In the genomic region with DNA sequence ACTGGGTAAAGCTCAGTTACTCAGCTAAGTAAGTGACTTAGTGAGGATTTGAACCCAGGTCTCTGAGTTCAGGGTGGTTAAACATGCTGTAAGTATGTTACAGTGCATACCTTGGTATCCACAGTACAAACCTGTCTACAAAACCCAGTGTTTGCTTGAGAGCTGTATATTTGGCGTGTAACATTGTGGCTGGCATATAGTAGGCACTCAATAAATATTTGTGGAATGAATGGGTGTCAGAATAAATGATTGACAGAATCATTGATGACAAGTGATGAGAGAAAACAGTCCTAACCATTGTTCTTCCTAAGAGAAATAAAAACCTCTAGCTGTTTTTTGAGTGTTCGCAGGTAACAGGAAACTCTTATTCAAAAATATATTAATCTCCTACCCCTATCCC, we compare ENCODE assay signal across 8 cellular contexts.
DNase-seq lines count a peak whose midpoint lies in the region; ATAC-seq and TF ChIP-seq lines count a peak whose summit lies in the region.

No MANE protein-coding gene starts in this region.

- DNase-seq in cardiac muscle cell (ENCODE audit: low read depth in 1 of 2, low spot score in 1 of 2) (no peak), left ventricle myocardium superior (no peak), memory B cell (ENCODE audit: low spot score in 2 of 2) (no peak), type B pancreatic cell (ENCODE audit: extremely low spot score, unreplicated experiment) (no peak), H4 (ENCODE audit: low spot score) (no peak), OCI-M2 (lab: John Stamatoyannopoulos, UW; ENCODE audit: unreplicated experiment) (no peak), Ammon's horn (ENCODE audit: low spot score) (no peak)
- no peak for DNase-seq in activated T-helper 2 cell treated with anti-CD3 and anti-CD28 coated beads, Interferon-gamma antibody, Interleukin-2, Interleukin-4, amounts not matched to agents 10 μg/mL and 5 μg/mL and 100 μg/mL, durations not matched to agents 14 hours and 24 hours and 36 hours (ENCODE audit: low spot score)

- peak overlapping the region; percentile 96 for H3K27ac Mint-ChIP-seq in activated T-helper 2 cell treated with anti-CD3 and anti-CD28 coated beads, Interferon-gamma antibody, Interleukin-2, Interleukin-4, amounts not matched to agents 10 μg/mL and 5 μg/mL and 100 μg/mL, durations not matched to agents 14 hours and 24 hours and 36 hours
- H3K27ac Mint-ChIP-seq in memory B cell = peak overlapping the region; percentile 100
- H3K27ac Mint-ChIP-seq in type B pancreatic cell = peak overlapping the region; percentile 90

- intact Hi-C loops in left ventricle myocardium superior (cut with micrococcal nuclease) = no loop called here
- intact Hi-C loops in activated T-helper 2 cell treated with anti-CD3 and anti-CD28 coated beads, Interferon-gamma antibody, Interleukin-2, Interleukin-4, amounts not matched to agents 10 μg/mL and 5 μg/mL and 100 μg/mL, durations not matched to agents 14 hours and 24 hours and 36 hours (cut with micrococcal nuclease) = loop anchor here (10.0 kb wide), 2 partner anchors 443 to 1013 kb away; no protein-coding TSS in a partner anchor

- H3K36me3 Mint-ChIP-seq in activated T-helper 2 cell treated with anti-CD3 and anti-CD28 coated beads, Interferon-gamma antibody, Interleukin-2, Interleukin-4, amounts not matched to agents 10 μg/mL and 5 μg/mL and 100 μg/mL, durations not matched to agents 14 hours and 24 hours and 36 hours (ENCODE audit: low read depth) = peaks cover 5% of the 10 kb centered on the region
- H3K36me3 Mint-ChIP-seq in memory B cell = no peaks in the 10 kb centered on the region
- H3K36me3 Mint-ChIP-seq in type B pancreatic cell = peaks cover 4% of the 10 kb centered on the region

- no peaks in the 10 kb centered on the region for H3K36me3 ChIP-seq in cardiac muscle cell

- peaks cover 11% of the 10 kb centered on the region for H3K4me1 ChIP-seq in cardiac muscle cell (ENCODE audit: low read depth)

- peak overlapping the region; percentile 44 for H3K4me3 ChIP-seq in cardiac muscle cell

- H3K9me3 ChIP-seq in cardiac muscle cell (ENCODE audit: low read depth) = no peaks in the 10 kb centered on the region

- H3K27me3 Mint-ChIP-seq in activated T-helper 2 cell treated with anti-CD3 and anti-CD28 coated beads, Interferon-gamma antibody, Interleukin-2, Interleukin-4, amounts not matched to agents 10 μg/mL and 5 μg/mL and 100 μg/mL, durations not matched to agents 14 hours and 24 hours and 36 hours (ENCODE audit: low read depth) = no peaks in the 10 kb centered on the region
- H3K27me3 Mint-ChIP-seq in memory B cell = no peaks in the 10 kb centered on the region
- H3K27me3 Mint-ChIP-seq in type B pancreatic cell = peaks cover 4% of the 10 kb centered on the region

- TF ChIP-seq CTCF in cardiac muscle cell (IDR thresholded peaks at IDR 0.05; ENCODE audit: low read depth, low read length) (no peak), type B pancreatic cell (conservative IDR thresholded peaks at IDR 0.05) (no peak)

- no peak overlapping the region for H3K27ac ChIP-seq in cardiac muscle cell

- H3K27me3 ChIP-seq in cardiac muscle cell = no peaks in the 10 kb centered on the region

- peak overlapping the region; percentile 86 for H3K4me3 Mint-ChIP-seq in activated T-helper 2 cell treated with anti-CD3 and anti-CD28 coated beads, Interferon-gamma antibody, Interleukin-2, Interleukin-4, amounts not matched to agents 10 μg/mL and 5 μg/mL and 100 μg/mL, durations not matched to agents 14 hours and 24 hours and 36 hours (ENCODE audit: low read depth)
- peak overlapping the region; percentile 87 for H3K4me3 Mint-ChIP-seq in memory B cell
- H3K4me3 Mint-ChIP-seq in type B pancreatic cell = peak overlapping the region; percentile 85

- H3K9me3 Mint-ChIP-seq in activated T-helper 2 cell treated with anti-CD3 and anti-CD28 coated beads, Interferon-gamma antibody, Interleukin-2, Interleukin-4, amounts not matched to agents 10 μg/mL and 5 μg/mL and 100 μg/mL, durations not matched to agents 14 hours and 24 hours and 36 hours = no peaks in the 10 kb centered on the region
- H3K9me3 Mint-ChIP-seq in memory B cell (no peaks in the 10 kb centered on the region), type B pancreatic cell (peaks cover 4% of the 10 kb centered on the region)

- H3K4me1 Mint-ChIP-seq in activated T-helper 2 cell treated with anti-CD3 and anti-CD28 coated beads, Interferon-gamma antibody, Interleukin-2, Interleukin-4, amounts not matched to agents 10 μg/mL and 5 μg/mL and 100 μg/mL, durations not matched to agents 14 hours and 24 hours and 36 hours (ENCODE audit: low read depth) = peaks cover 23% of the 10 kb centered on the region
- peaks cover 18% of the 10 kb centered on the region for H3K4me1 Mint-ChIP-seq in memory B cell
- peaks cover 18% of the 10 kb centered on the region for H3K4me1 Mint-ChIP-seq in type B pancreatic cell (ENCODE audit: unreplicated experiment)

- no peak for ATAC-seq in left ventricle myocardium superior
- no peak for ATAC-seq in memory B cell (ENCODE audit: low read depth)
